In the genomic region with DNA sequence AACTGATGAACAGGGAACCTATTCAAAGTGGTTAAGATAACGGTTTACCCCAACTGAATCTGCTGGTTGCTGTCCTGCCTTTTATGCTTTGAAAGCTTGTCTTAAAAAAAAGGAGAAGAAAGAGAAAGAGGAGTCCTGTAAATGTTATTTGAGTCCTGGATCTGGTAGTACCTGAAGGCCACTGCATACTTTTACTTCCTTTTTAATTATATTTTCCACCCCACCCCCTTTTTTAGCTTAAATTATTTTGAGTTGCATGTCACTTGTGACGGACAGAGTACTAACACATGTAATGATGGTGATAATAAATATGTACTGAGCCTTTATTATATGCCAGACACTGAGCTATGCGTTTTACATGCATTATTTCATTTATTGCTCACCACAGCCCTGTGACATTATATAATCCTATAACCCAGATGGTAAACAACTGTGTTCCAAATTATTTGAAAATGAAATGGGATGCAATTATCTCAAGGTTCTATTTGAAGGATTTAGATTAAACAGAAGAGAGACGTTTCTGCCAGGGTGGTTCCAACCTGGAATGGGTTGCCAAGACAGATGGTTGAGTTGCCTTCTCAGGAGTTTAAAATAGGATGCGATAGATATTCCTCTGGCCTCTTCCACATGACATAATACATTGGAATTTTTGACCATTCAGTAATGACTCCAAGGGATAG, we compare ENCODE assay signal across 1 cellular context.
TF ChIP-seq lines count a peak whose summit lies in the region.

No MANE protein-coding gene starts in this region.

TF ChIP-seq in SK-N-SH, 30 proteins besides CTCF, POLR2A, EP300 and RAD21:
- TF ChIP-seq FOXM1 (IDR thresholded peaks at IDR 0.05; ENCODE audit: low read depth) (no peak), YY1 (IDR thresholded peaks at IDR 0.05; ENCODE audit: low read depth) (no peak), GATA2 (CRISPR knock-in tag; IDR thresholded peaks at IDR 0.05) (no peak)
- TF ChIP-seq, protein P1, sequence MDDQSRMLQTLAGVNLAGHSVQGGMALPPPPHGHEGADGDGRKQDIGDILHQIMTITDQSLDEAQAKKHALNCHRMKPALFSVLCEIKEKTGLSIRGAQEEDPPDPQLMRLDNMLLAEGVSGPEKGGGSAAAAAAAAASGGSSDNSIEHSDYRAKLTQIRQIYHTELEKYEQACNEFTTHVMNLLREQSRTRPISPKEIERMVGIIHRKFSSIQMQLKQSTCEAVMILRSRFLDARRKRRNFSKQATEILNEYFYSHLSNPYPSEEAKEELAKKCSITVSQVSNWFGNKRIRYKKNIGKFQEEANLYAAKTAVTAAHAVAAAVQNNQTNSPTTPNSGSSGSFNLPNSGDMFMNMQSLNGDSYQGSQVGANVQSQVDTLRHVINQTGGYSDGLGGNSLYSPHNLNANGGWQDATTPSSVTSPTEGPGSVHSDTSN (IDR thresholded peaks at IDR 0.05): no peak; the same call in 1 of the 2 replicates
